In genomic region chr17:72972263-72972951, GRCh38 we compare ENCODE assay signal across 29 cellular contexts.
DNase-seq lines count a peak whose midpoint lies in the region; FAIRE-seq and TF ChIP-seq lines count a peak whose summit lies in the region.
"Had no signal": no experiment of that assay in that cellular context is flagged by ENCODE, and none has a peak within 500 bp of the region (broad histone marks: within the 10 kb centered on the region; RNA-seq: fewer than 3 reads in every experiment).

No MANE protein-coding gene starts in this region.

- no peak overlapping the region for H3K27ac Mint-ChIP-seq in activated naive CD4-positive, alpha-beta T cell treated with anti-CD3 and anti-CD28 coated beads for 36 hours
- H3K27ac Mint-ChIP-seq: CD4-positive, CD25-positive, alpha-beta regulatory T cell; stimulated activated naive CD8-positive, alpha-beta T cell treated with anti-CD3 and anti-CD28 coated beads, Interleukin-15, Interleukin-2, amounts not matched to agents 100 ng/mL and 50 ng/mL, for 24 hours had no signal

- H3K27ac ChIP-seq in VCaP, result peak overlapping the region; percentile 54
- no peak overlapping the region for H3K27ac ChIP-seq in small intestine (ENCODE audit: low read depth in 1 of 2, low read length in 1 of 2)
- no peak overlapping the region for H3K27ac ChIP-seq in SJCRH30
- H3K27ac ChIP-seq: colonic mucosa, epithelial cell of prostate, GM23248, left lung, RWPE1, SK-N-MC, testis, uterus had no signal

- 86 to 88% (median 87%) methylated on average over 9 of the region's 9 CpGs for WGBS in small intestine, 3 donors

- H3K27me3 ChIP-seq in small intestine (ENCODE audit: control insufficient read depth in 2 of 2, insufficient read depth in 2 of 2, low read length in 2 of 2) (no peaks in the 10 kb centered on the region), SJCRH30 (peaks cover 9% of the 10 kb centered on the region; the same call in 1 of the 2 replicates)
- H3K27me3 ChIP-seq: colonic mucosa, left lung, testis, uterus had no signal

- H3K9me3 Mint-ChIP-seq in activated naive CD4-positive, alpha-beta T cell treated with anti-CD3 and anti-CD28 coated beads for 36 hours, result peaks cover 2% of the 10 kb centered on the region
- H3K9me3 Mint-ChIP-seq: activated T-cell treated with anti-CD3 and anti-CD28 coated beads, Interleukin-2, amount 50 U/mL, for 4 hours; stimulated activated naive CD8-positive, alpha-beta T cell treated with anti-CD3 and anti-CD28 coated beads, Interleukin-15, Interleukin-2, amounts not matched to agents 100 ng/mL and 50 ng/mL, for 24 hours had no signal

- DNase-seq in NCI-H510A treated with DMSO at 0.1 percent for 48 hours (lab: John Stamatoyannopoulos, UW), result peak; percentile 60
- no peak for DNase-seq in NCI-H510A (lab: John Stamatoyannopoulos, UW)
- DNase-seq in NCI-H345 treated with DMSO at 0.1 percent for 48 hours (lab: John Stamatoyannopoulos, UW; ENCODE audit: unreplicated experiment), result peak; percentile 12
- peak; percentile 15 for DNase-seq in small intestine
- DNase-seq in SJCRH30, result no peak
- DNase-seq in activated naive CD4-positive, alpha-beta T cell treated with anti-CD3 and anti-CD28 coated beads for 36 hours, result no peak
- DNase-seq in stimulated activated naive CD4-positive, alpha-beta T cell treated with Interleukin-2 at 50 U/mL for 16 hours (lab: John Stamatoyannopoulos, UW), result no peak
- DNase-seq: activated CD4-positive, alpha-beta T cell treated with anti-CD3 and anti-CD28 coated beads, Interleukin-2, amount 50 U/mL, for 1 hour; activated CD4-positive, CD25-positive, alpha-beta regulatory T cell; activated gamma-delta T cell treated with Interleukin-2 at 50 U/mL for 16 hours; activated T-cell treated with anti-CD3 and anti-CD28 coated beads, Interleukin-2, amount 50 U/mL, for 4 hours; CD4-positive, CD25-positive, alpha-beta regulatory T cell; colonic mucosa; effector CD4-positive, alpha-beta T cell; GM23248; left lung; mesenchymal stem cell; NCI-H2081; stimulated activated CD4-positive, alpha-beta T cell treated with anti-CD3 and anti-CD28 coated beads, Interleukin-1b, Interleukin-23, amount 100 ng/mL, for 48 hours; T-helper 1 cell; testis; uterus had no signal

- H3K4me1 ChIP-seq in small intestine (ENCODE audit: control insufficient read depth in 2 of 2, insufficient read depth in 1 of 2, low read depth in 1 of 2, low read length in 1 of 2), result peaks cover under 1 to 2% of the 10 kb centered on the region in 2 donors
- H3K4me1 ChIP-seq in SJCRH30, result peaks cover 10% of the 10 kb centered on the region

- H3K27me3 Mint-ChIP-seq in activated naive CD4-positive, alpha-beta T cell treated with anti-CD3 and anti-CD28 coated beads for 36 hours (ENCODE audit: low read depth), result no peaks in the 10 kb centered on the region
- H3K27me3 Mint-ChIP-seq: CD4-positive, CD25-positive, alpha-beta regulatory T cell; stimulated activated naive CD8-positive, alpha-beta T cell treated with anti-CD3 and anti-CD28 coated beads, Interleukin-15, Interleukin-2, amounts not matched to agents 100 ng/mL and 50 ng/mL, for 24 hours had no signal

- no peak overlapping the region for H3K4me3 ChIP-seq in small intestine (ENCODE audit: low read depth in 1 of 2, low read length in 2 of 2)
- no peak overlapping the region for H3K4me3 ChIP-seq in SJCRH30
- H3K4me3 ChIP-seq: colonic mucosa, GM23248, left lung, SK-N-MC, smooth muscle cell, testis, uterus had no signal

- H3K9me3 ChIP-seq in small intestine (ENCODE audit: control insufficient read depth, low read depth), result no peaks in the 10 kb centered on the region
- H3K9me3 ChIP-seq in SJCRH30 (replicated peaks), result no peaks in the 10 kb centered on the region
- H3K9me3 ChIP-seq: colonic mucosa, left lung, testis, uterus had no signal

- H3K4me3 Mint-ChIP-seq in activated naive CD4-positive, alpha-beta T cell treated with anti-CD3 and anti-CD28 coated beads for 36 hours, result no peak overlapping the region
- H3K4me3 Mint-ChIP-seq: activated T-cell treated with anti-CD3 and anti-CD28 coated beads, Interleukin-2, amount 50 U/mL, for 4 hours; CD4-positive, CD25-positive, alpha-beta regulatory T cell; stimulated activated naive CD8-positive, alpha-beta T cell treated with anti-CD3 and anti-CD28 coated beads, Interleukin-15, Interleukin-2, amounts not matched to agents 100 ng/mL and 50 ng/mL, for 24 hours had no signal

- no peak for FAIRE-seq in small intestine (lab: Jason Lieb, UNC)
- FAIRE-seq: astrocyte had no signal

- H3K36me3 ChIP-seq in small intestine (ENCODE audit: control insufficient read depth in 2 of 2, insufficient read depth in 2 of 2, low read length in 2 of 2), result no peaks in the 10 kb centered on the region
- no peaks in the 10 kb centered on the region for H3K36me3 ChIP-seq in SJCRH30
- H3K36me3 ChIP-seq: colonic mucosa, left lung, uterus had no signal

- H3K36me3 Mint-ChIP-seq in activated naive CD4-positive, alpha-beta T cell treated with anti-CD3 and anti-CD28 coated beads for 36 hours (ENCODE audit: low read depth), result peaks cover 7% of the 10 kb centered on the region

- TF ChIP-seq CTCF in VCaP (conservative IDR thresholded peaks at IDR 0.05), result no peak

- H3K4me1 Mint-ChIP-seq in activated naive CD4-positive, alpha-beta T cell treated with anti-CD3 and anti-CD28 coated beads for 36 hours (ENCODE audit: low read depth), result peaks cover 7% of the 10 kb centered on the region

- CTCF ChIA-PET in activated naive CD4-positive, alpha-beta T cell treated with anti-CD3 and anti-CD28 coated beads for 36 hours (lab: Charles Lee), result interaction anchor here (3.0 kb wide), 1 partner anchor 14 kb away, joined by 9 read pairs; no protein-coding TSS in a partner anchor

- intact Hi-C loops in activated naive CD4-positive, alpha-beta T cell treated with anti-CD3 and anti-CD28 coated beads for 36 hours (cut with micrococcal nuclease), result no loop called here

Comparison
In these comparisons a context has a peak if more than half of its experiments do, and no peak if none do; other contexts are left out.
1. DNase-seq: peak in NCI-H510A treated with DMSO at 0.1 percent for 48 hours (single experiment), NCI-H345 treated with DMSO at 0.1 percent for 48 hours (single experiment) and small intestine (single experiment); none in NCI-H510A (single experiment), SJCRH30 (0 of 2), activated naive CD4-positive, alpha-beta T cell treated with anti-CD3 and anti-CD28 coated beads for 36 hours (single experiment) and stimulated activated naive CD4-positive, alpha-beta T cell treated with Interleukin-2 at 50 U/mL for 16 hours (single experiment).